In the genomic region with DNA sequence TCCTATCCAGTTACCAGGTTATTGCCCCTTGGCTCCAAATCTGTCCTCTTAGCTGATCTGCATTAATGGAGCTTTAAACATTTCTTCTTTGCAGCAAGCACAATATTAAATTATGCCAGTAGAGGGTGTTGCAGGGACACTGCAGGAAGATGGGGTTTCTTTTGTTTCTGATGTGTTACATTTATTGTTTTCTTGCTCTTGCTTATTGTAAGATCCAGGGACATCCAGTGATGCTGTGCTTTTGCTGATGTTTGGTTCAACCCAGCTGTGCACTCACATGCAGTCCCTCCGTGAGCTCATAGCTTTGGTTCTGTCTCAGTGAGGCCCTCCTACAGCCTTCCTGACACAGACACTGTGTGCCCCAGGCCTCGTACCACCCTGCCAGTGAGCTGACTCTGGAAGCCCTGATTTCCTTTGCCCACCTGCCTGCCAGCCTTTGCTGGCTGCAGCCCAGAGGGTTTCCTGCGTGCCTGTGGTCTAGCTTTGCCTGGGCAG, we compare ENCODE assay signal across 8 cellular contexts.
DNase-seq lines count a peak whose midpoint lies in the region; ATAC-seq, FAIRE-seq and TF ChIP-seq lines count a peak whose summit lies in the region.

No MANE protein-coding gene starts in this region.

- no peak for FAIRE-seq in urothelium cell line (lab: Jason Lieb, UNC)

- no peaks in the 10 kb centered on the region for H3K9me3 Mint-ChIP-seq in activated naive CD4-positive, alpha-beta T cell treated with anti-CD3 and anti-CD28 coated beads for 36 hours

- no peak overlapping the region for H3K4me3 Mint-ChIP-seq in activated naive CD4-positive, alpha-beta T cell treated with anti-CD3 and anti-CD28 coated beads for 36 hours

- intact Hi-C loops in activated naive CD4-positive, alpha-beta T cell treated with anti-CD3 and anti-CD28 coated beads for 36 hours (cut with micrococcal nuclease) = loop anchor here (2.0 to 5.0 kb wide), 3 partner anchors 720 to 865 kb away; partner anchors contain the start of gene CACYBP
- intact Hi-C loops in right lobe of liver (cut with DNase I) = no loop called here

- H3K27me3 Mint-ChIP-seq in activated naive CD4-positive, alpha-beta T cell treated with anti-CD3 and anti-CD28 coated beads for 36 hours (ENCODE audit: low read depth) = no peaks in the 10 kb centered on the region

- H3K36me3 Mint-ChIP-seq in activated naive CD4-positive, alpha-beta T cell treated with anti-CD3 and anti-CD28 coated beads for 36 hours (ENCODE audit: low read depth) = no peaks in the 10 kb centered on the region

- peaks cover 0 to 22% (median 0%) of the 10 kb centered on the region in 4 donors for H3K4me1 ChIP-seq in right lobe of liver

- 25% methylated on average over 2 of the region's 3 CpGs for WGBS in right lobe of liver (ENCODE audit: insufficient coverage, low coverage, low lambda C conversion rate, missing lambda C conversion rate)

- ATAC-seq in right lobe of liver = peak; percentile 66 to 73 (median 70)

- no peak overlapping the region for H3K4me3 ChIP-seq in right lobe of liver

- no peaks in the 10 kb centered on the region for H3K9me3 ChIP-seq in right lobe of liver

- TF ChIP-seq POLR2A in right lobe of liver (IDR thresholded peaks at IDR 0.05) = no peak

- TF ChIP-seq CTCF in LNCAP (IDR thresholded peaks at IDR 0.05) (peak; percentile 91), right lobe of liver (IDR thresholded peaks at IDR 0.05) (peak; percentile 68 to 78 (median 69))

- peak; percentile 12 for DNase-seq in activated naive CD4-positive, alpha-beta T cell treated with anti-CD3 and anti-CD28 coated beads for 36 hours
- no peak for DNase-seq in activated naive CD4-positive, alpha-beta T cell treated with anti-CD3 and anti-CD28 coated beads, Interleukin-2, amount 50 U/mL, for 16 hours
- peak; percentile 47 for DNase-seq in RPMI8226
- DNase-seq in ecto neural progenitor cell (ENCODE audit: low spot score) = peak; percentile 52
- DNase-seq in right lobe of liver = no peak
- peak; percentile 41 for DNase-seq in urothelium cell line (ENCODE audit: low spot score)
- no peak for DNase-seq in activated CD4-positive, CD25-positive, alpha-beta regulatory T cell (lab: John Stamatoyannopoulos, UW)

- H3K27ac Mint-ChIP-seq in activated naive CD4-positive, alpha-beta T cell treated with anti-CD3 and anti-CD28 coated beads for 36 hours = no peak overlapping the region

- H3K4me1 Mint-ChIP-seq in activated naive CD4-positive, alpha-beta T cell treated with anti-CD3 and anti-CD28 coated beads for 36 hours (ENCODE audit: low read depth) = no peaks in the 10 kb centered on the region

- CTCF ChIA-PET in activated naive CD4-positive, alpha-beta T cell treated with anti-CD3 and anti-CD28 coated beads for 36 hours (lab: Charles Lee) = interaction anchor here (0.7 to 2.6 kb wide), 22 partner anchors 9 to 767 kb away, joined by 3 to 59 read pairs (median 4); no protein-coding TSS in a partner anchor

- no peaks in the 10 kb centered on the region for H3K27me3 ChIP-seq in right lobe of liver

- H3K27ac ChIP-seq in right lobe of liver = no peak overlapping the region

- H3K36me3 ChIP-seq in right lobe of liver = no peaks in the 10 kb centered on the region

Comparison
In these comparisons a context has a peak if more than half of its experiments do, and no peak if none do; other contexts are left out.
1. DNase-seq: peak in activated naive CD4-positive, alpha-beta T cell treated with anti-CD3 and anti-CD28 coated beads for 36 hours (single experiment), RPMI8226 (single experiment), ecto neural progenitor cell (single experiment) and urothelium cell line (single experiment); none in activated naive CD4-positive, alpha-beta T cell treated with anti-CD3 and anti-CD28 coated beads, Interleukin-2, amount 50 U/mL, for 16 hours (single experiment), right lobe of liver (0 of 3) and activated CD4-positive, CD25-positive, alpha-beta regulatory T cell (0 of 4).